ENCODE assay signal across 8 cellular contexts in the genomic region with DNA sequence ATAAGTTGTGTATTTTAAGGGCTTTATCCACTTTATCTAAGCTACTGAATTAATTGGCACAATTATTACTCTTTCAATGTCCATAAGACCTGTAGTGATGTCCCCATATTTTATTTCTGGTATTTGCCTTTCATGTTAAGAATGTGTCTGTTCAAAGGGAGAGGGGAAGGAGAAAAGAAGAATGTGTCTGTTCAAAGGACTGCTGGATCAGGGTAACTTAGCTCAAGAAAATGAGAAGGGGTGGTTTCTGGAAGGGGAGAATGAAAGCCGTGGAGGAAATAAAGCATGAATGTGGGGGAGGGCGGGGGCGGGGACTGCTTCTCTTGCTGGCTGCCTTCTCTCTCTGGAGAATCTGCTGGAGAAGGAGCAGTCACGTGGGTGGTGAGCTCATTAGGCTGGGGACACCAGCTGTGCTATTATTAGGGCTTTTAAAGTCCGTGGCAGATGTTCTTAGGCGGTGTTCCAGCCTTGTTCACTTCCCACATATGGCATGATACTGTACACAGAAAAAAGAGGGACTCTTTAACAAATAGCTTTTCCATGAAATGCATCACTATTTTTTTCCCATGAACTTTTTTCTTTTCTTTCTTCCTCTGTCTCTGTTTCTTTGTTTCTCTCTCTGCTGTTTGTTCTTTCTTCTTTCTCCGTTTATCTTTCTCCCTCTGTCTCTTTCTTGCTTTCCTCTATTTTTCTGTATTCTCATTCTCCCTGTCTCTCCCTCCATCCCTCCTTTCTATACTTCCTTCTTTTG.
A peak's percentile ranks its signal among the peaks of the same experiment; 100 is the strongest.
DNase-seq lines count a peak whose midpoint lies in the region; ATAC-seq, FAIRE-seq and TF ChIP-seq lines count a peak whose summit lies in the region.

No MANE protein-coding gene starts in this region.

- CTCF ChIA-PET in AG04450 (lab: Charles Lee), result interaction anchor here (0.6 to 2.5 kb wide), 5 partner anchors 11 to 165 kb away, joined by 3 to 8 read pairs (median 8); no protein-coding TSS in a partner anchor
- CTCF ChIA-PET in GM12878 (lab: Yijun Ruan, JAX), result interaction anchor here (0.7 to 2.7 kb wide), 9 partner anchors 11 to 166 kb away, joined by 3 to 18 read pairs (median 4); partner anchors contain the start of gene ULK4

- no peak for TF ChIP-seq RAD21 in GM12878 (IDR thresholded peaks at IDR 0.05; ENCODE audit: insufficient read depth, low read depth, low read length)

- H3K27ac ChIP-seq in AG04450 (ENCODE audit: low read depth, low read length) (peak overlapping the region; percentile 68), GM12878 (ENCODE audit: control insufficient read depth, insufficient read depth) (peak overlapping the region; percentile 67), psoas muscle (peak overlapping the region; percentile 85)

- POLR2A ChIA-PET in AG04450 (lab: Yijun Ruan, JAX) (interaction anchor here (0.7 to 1.3 kb wide), 2 partner anchors 18 to 36 kb away, joined by 4 read pairs; no protein-coding TSS in a partner anchor), GM12878 (lab: Charles Lee) (interaction anchor here (0.6 to 3.5 kb wide), 8 partner anchors 9 to 41 kb away, joined by 3 to 50 read pairs (median 5); no protein-coding TSS in a partner anchor)

- FAIRE-seq in GM12878 (lab: Jason Lieb, UNC), result no peak

- peak overlapping the region; percentile 12; the same call in 1 of the 2 replicates for H3K4me3 ChIP-seq in AG04450 (ENCODE audit: low read depth, low read length)
- H3K4me3 ChIP-seq in GM12878, result peak overlapping the region; percentile 61
- H3K4me3 ChIP-seq in psoas muscle, result peak overlapping the region; percentile 31

- RAD21 ChIA-PET in GM12878 (lab: Charles Lee; ENCODE audit: unreplicated experiment), result interaction anchor here (0.7 to 3.7 kb wide), 11 partner anchors 9 to 75 kb away, joined by 3 to 25 read pairs (median 7); no protein-coding TSS in a partner anchor

- H3K9me3 ChIP-seq in AG04450 (ENCODE audit: control insufficient read depth, insufficient read depth, low read length) (no peaks in the 10 kb centered on the region), GM12878 (replicated peaks; ENCODE audit: control insufficient read depth, insufficient read depth, low read length) (no peaks in the 10 kb centered on the region), psoas muscle (no peaks in the 10 kb centered on the region)

- peak overlapping the region; percentile 82 for H3K4me2 ChIP-seq in GM12878 (ENCODE audit: control insufficient read depth, insufficient read depth)

- TF ChIP-seq CTCF in AG04450 (IDR thresholded peaks at IDR 0.05; ENCODE audit: low read depth, low read length), result no peak
- TF ChIP-seq CTCF in GM12878 (IDR thresholded peaks at IDR 0.05 in 2 of 3, conservative IDR thresholded peaks at IDR 0.05 in 1 of 3; ENCODE audit: control insufficient read depth in 2 of 3, extremely low read depth in 1 of 3, insufficient read depth in 1 of 3, low read depth in 3 of 3, low read length in 3 of 3), result no peak
- TF ChIP-seq CTCF in psoas muscle (IDR thresholded peaks at IDR 0.05), result no peak

- intact Hi-C loops in GM12878 (cut with micrococcal nuclease; ENCODE audit: unreplicated experiment) (no loop called here), psoas muscle (cut with DNase I) (no loop called here)

- H3K9ac ChIP-seq in GM12878 (ENCODE audit: control insufficient read depth, insufficient read depth, low read length), result peak overlapping the region; percentile 38

- peak; percentile 93 for DNase-seq in AG04450 (ENCODE audit: low read depth, low spot score)
- peak; percentile 98 for DNase-seq in NCI-H82 (lab: John Stamatoyannopoulos, UW)
- DNase-seq in GM12878 (ENCODE audit: low read depth, low spot score), result no peak
- peak; percentile 74 to 84 for DNase-seq in hippocampal formation (lab: John Stamatoyannopoulos, UW)
- DNase-seq in psoas muscle, result peak; percentile 84 to 91
- no peak for DNase-seq in activated CD8-positive, alpha-beta memory T cell treated with anti-CD3 and anti-CD28 coated beads, Interleukin-2, amount 50 U/mL, for 48 hours

- WGBS in GM12878 (ENCODE audit: insufficient coverage, insufficient replicate concordance, low lambda C conversion rate, missing lambda C conversion rate), result 3% methylated on average over 6 of the region's 7 CpGs
- WGBS in psoas muscle, 3 donors, result 1 to 2% (median 2%) methylated on average over 7 of the region's 7 CpGs

- in situ Hi-C loops in GM12878 (cut with MboI), result no loop called here

- H3K79me2 ChIP-seq in GM12878 (ENCODE audit: control insufficient read depth, insufficient read depth, low read length), result peaks cover 84% of the 10 kb centered on the region

- H3K36me3 ChIP-seq in GM12878 (ENCODE audit: control insufficient read depth in 2 of 2, insufficient read depth in 2 of 2, low read length in 1 of 2) (peaks cover 0 to 2% of the 10 kb centered on the region in 2 experiments; a peak in 1 of 4 replicates), psoas muscle (ENCODE audit: insufficient read depth in 1 of 2, low read depth in 1 of 2) (no peaks in the 10 kb centered on the region)

- peaks cover 20% of the 10 kb centered on the region for H3K4me1 ChIP-seq in GM12878 (ENCODE audit: control insufficient read depth, insufficient read depth, low read length)
- H3K4me1 ChIP-seq in psoas muscle, result peaks cover 68% of the 10 kb centered on the region

- TF ChIP-seq EP300 in GM12878 (IDR thresholded peaks at IDR 0.05; ENCODE audit: borderline replicate concordance in 1 of 2, control insufficient read depth in 1 of 2, low read depth in 2 of 2, low read length in 2 of 2), result no peak

- TF ChIP-seq POLR2A in GM12878 (IDR thresholded peaks at IDR 0.05; ENCODE audit: low read depth, low read length), result no peak

- 0 out of 2 replicates have a peak, but pooled peaks cover 3% of the 10 kb centered on the region for H4K20me1 ChIP-seq in GM12878 (ENCODE audit: control insufficient read depth, insufficient read depth)

- BruUV-seq in GM12878 (replicated peaks; lab: Mats Ljungman, UMichigan), result no TSS peak

- no peak overlapping the region for H2AFZ ChIP-seq in GM12878 (ENCODE audit: control insufficient read depth, low read depth, low read length)

- ATAC-seq in GM18498 (IDR thresholded peaks at IDR 0.05; ENCODE audit: unreplicated experiment) (peak; percentile 62), HG03571 (IDR thresholded peaks at IDR 0.05; ENCODE audit: unreplicated experiment) (peak; percentile 43), GM12878 (peak; percentile 70), psoas muscle (peak; percentile 96 to 97 (median 96))

- H3K27me3 ChIP-seq in AG04450 (ENCODE audit: control insufficient read depth, insufficient read depth, low read length) (no peaks in the 10 kb centered on the region), GM12878 (replicated peaks in 1 of 2; ENCODE audit: control insufficient read depth in 2 of 2, insufficient read depth in 2 of 2, low read length in 1 of 2) (no peaks in the 10 kb centered on the region), psoas muscle (ENCODE audit: insufficient read depth in 3 of 3, low read length in 2 of 3) (no peaks in the 10 kb centered on the region)

- SMC1A ChIA-PET in GM12878 (lab: Charles Lee; ENCODE audit: uncharacterized antibody, unreplicated experiment), result interaction anchor here (0.8 to 4.4 kb wide), 19 partner anchors 8 to 73 kb away, joined by 3 to 56 read pairs (median 6); partner anchors contain the start of genes TRAK1 and ULK4

TF ChIP-seq in GM12878, 131 proteins besides CTCF, POLR2A, EP300 and RAD21 (continues in another document):
- peak; percentile 88 for TF ChIP-seq ATF7 (IDR thresholded peaks at IDR 0.05; ENCODE audit: low read depth)
- TF ChIP-seq EGR1 (IDR thresholded peaks at IDR 0.05; ENCODE audit: borderline replicate concordance in 1 of 2, low read depth in 2 of 2, low read length in 2 of 2), result peak in 1 of 2 experiments; percentile 69; a peak in 2 of 3 replicates
- TF ChIP-seq EED (IDR thresholded peaks at IDR 0.05; ENCODE audit: low read depth), result peak; percentile 76
- TF ChIP-seq TCF3 (IDR thresholded peaks at IDR 0.05; ENCODE audit: borderline replicate concordance, insufficient read depth, low read depth, low read length), result 0 out of 2 replicates have a peak, but pooled peaks have one; percentile 15
- TF ChIP-seq, protein P1, sequence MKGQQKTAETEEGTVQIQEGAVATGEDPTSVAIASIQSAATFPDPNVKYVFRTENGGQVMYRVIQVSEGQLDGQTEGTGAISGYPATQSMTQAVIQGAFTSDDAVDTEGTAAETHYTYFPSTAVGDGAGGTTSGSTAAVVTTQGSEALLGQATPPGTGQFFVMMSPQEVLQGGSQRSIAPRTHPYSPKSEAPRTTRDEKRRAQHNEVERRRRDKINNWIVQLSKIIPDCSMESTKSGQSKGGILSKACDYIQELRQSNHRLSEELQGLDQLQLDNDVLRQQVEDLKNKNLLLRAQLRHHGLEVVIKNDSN (IDR thresholded peaks at IDR 0.05; ENCODE audit: borderline replicate concordance, extremely low read length, insufficient read depth, low read depth, low read length), result peak; percentile 73
- TF ChIP-seq CREB1 (IDR thresholded peaks at IDR 0.05; ENCODE audit: low read depth), result no peak
- TF ChIP-seq, protein P2, sequence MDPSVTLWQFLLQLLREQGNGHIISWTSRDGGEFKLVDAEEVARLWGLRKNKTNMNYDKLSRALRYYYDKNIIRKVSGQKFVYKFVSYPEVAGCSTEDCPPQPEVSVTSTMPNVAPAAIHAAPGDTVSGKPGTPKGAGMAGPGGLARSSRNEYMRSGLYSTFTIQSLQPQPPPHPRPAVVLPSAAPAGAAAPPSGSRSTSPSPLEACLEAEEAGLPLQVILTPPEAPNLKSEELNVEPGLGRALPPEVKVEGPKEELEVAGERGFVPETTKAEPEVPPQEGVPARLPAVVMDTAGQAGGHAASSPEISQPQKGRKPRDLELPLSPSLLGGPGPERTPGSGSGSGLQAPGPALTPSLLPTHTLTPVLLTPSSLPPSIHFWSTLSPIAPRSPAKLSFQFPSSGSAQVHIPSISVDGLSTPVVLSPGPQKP (IDR thresholded peaks at IDR 0.05; ENCODE audit: low read depth, low read length), result no peak
- no peak for TF ChIP-seq RBBP5 (conservative IDR thresholded peaks at IDR 0.05)
- peak; percentile 40 to 63; a peak in 2 of 4 replicates for TF ChIP-seq BHLHE40 (IDR thresholded peaks at IDR 0.05; ENCODE audit: borderline replicate concordance in 1 of 2, low read depth in 2 of 2, low read length in 1 of 2)
- peak; percentile 27; the same call in 1 of the 2 replicates for TF ChIP-seq RELB (IDR thresholded peaks at IDR 0.05; ENCODE audit: low read depth)

Comparison
In these comparisons a context has a peak if more than half of its experiments do, and no peak if none do; other contexts are left out.
1. DNase-seq: peak in AG04450 (single experiment), NCI-H82 (single experiment), hippocampal formation (2 of 2) and psoas muscle (2 of 2); none in GM12878 (single experiment) and activated CD8-positive, alpha-beta memory T cell treated with anti-CD3 and anti-CD28 coated beads, Interleukin-2, amount 50 U/mL, for 48 hours (single experiment).
2. ATAC-seq: peak in every context shown above with its lines; median percentile 96 in psoas muscle; 70 in GM12878; 62 in GM18498; 43 in HG03571.
3. Peak in every context shown above with its lines, with median percentiles within 50 percentile points of each other: H3K27ac ChIP-seq and H3K4me3 ChIP-seq.